Comparison of ENCODE assay signal across 8 cellular contexts in genomic region chr12:39620664-39621658, GRCh38. TPM values are rescaled to one million over a fixed set of nuclear protein-coding genes. Genes with fewer than 3 reads are reported as not detected.
DNase-seq lines count a peak whose midpoint lies in the region; ATAC-seq and TF ChIP-seq lines count a peak whose summit lies in the region.

No MANE protein-coding gene starts in this region.

- H3K4me3 Mint-ChIP-seq in activated CD8-positive, alpha-beta T cell treated with anti-CD3 and anti-CD28 coated beads, Interleukin-2, amount 10 ng/mL, durations not matched to agents 7 days and 5 days: no peak overlapping the region

- TF ChIP-seq CTCF in fibroblast of the aortic adventitia (IDR thresholded peaks at IDR 0.05; ENCODE audit: insufficient read depth, low read length): no peak

- H3K4me1 Mint-ChIP-seq in activated CD8-positive, alpha-beta T cell treated with anti-CD3 and anti-CD28 coated beads, Interleukin-2, amount 10 ng/mL, durations not matched to agents 7 days and 5 days (ENCODE audit: low read depth): peaks cover 34% of the 10 kb centered on the region

- H3K9me3 Mint-ChIP-seq in activated CD8-positive, alpha-beta T cell treated with anti-CD3 and anti-CD28 coated beads, Interleukin-2, amount 10 ng/mL, durations not matched to agents 7 days and 5 days (ENCODE audit: insufficient read depth): no peaks in the 10 kb centered on the region

- peak overlapping the region in 18 of 21 experiments; percentile 25 to 87 (median 66) for H3K27ac ChIP-seq in skin epidermis

- DNase-seq in activated CD4-positive, alpha-beta T cell treated with anti-CD3 and anti-CD28 coated beads for 24 hours (ENCODE audit: low read depth in 2 of 2): peak; percentile 26 to 40
- DNase-seq in activated CD4-positive, alpha-beta T cell treated with anti-CD3 and anti-CD28 coated beads for 1 hour: no peak
- DNase-seq in activated CD8-positive, alpha-beta T cell treated with anti-CD3 and anti-CD28 coated beads, Interleukin-2, amount 10 ng/mL, durations not matched to agents 7 days and 5 days: peak; percentile 62
- peak; percentile 5 for DNase-seq in fibroblast of the aortic adventitia (ENCODE audit: low read depth)
- no peak for DNase-seq in DMS114 treated with DMSO at 0.1 percent for 48 hours (lab: John Stamatoyannopoulos, UW; ENCODE audit: unreplicated experiment)
- DNase-seq in ecto neural progenitor cell (ENCODE audit: low spot score): no peak

- H3K36me3 Mint-ChIP-seq in activated CD8-positive, alpha-beta T cell treated with anti-CD3 and anti-CD28 coated beads, Interleukin-2, amount 10 ng/mL, durations not matched to agents 7 days and 5 days (ENCODE audit: low read depth): peaks cover 24% of the 10 kb centered on the region

- ATAC-seq in HG03280 (IDR thresholded peaks at IDR 0.05; ENCODE audit: unreplicated experiment): peak; percentile 30
- peak; percentile 14 for ATAC-seq in activated CD8-positive, alpha-beta T cell treated with anti-CD3 and anti-CD28 coated beads, Interleukin-2, amount 10 ng/mL, durations not matched to agents 7 days and 5 days

- H3K4me3 ChIP-seq in fibroblast of the aortic adventitia (ENCODE audit: low read depth, low read length) (peak overlapping the region; percentile 61), skin epidermis (peak overlapping the region in 6 of 7 experiments; percentile 32 to 48 (median 36))

- no peaks in the 10 kb centered on the region for H3K27me3 Mint-ChIP-seq in activated CD8-positive, alpha-beta T cell treated with anti-CD3 and anti-CD28 coated beads, Interleukin-2, amount 10 ng/mL, durations not matched to agents 7 days and 5 days (ENCODE audit: low read depth)

- no peak overlapping the region for H3K27ac Mint-ChIP-seq in activated CD8-positive, alpha-beta T cell treated with anti-CD3 and anti-CD28 coated beads, Interleukin-2, amount 10 ng/mL, durations not matched to agents 7 days and 5 days

- POLR2A ChIA-PET in activated CD8-positive, alpha-beta T cell treated with anti-CD3 and anti-CD28 coated beads, Interleukin-2, amount 10 ng/mL, durations not matched to agents 7 days and 5 days (lab: Charles Lee): interaction anchor here (0.6 to 3.5 kb wide), 12 partner anchors 8 to 1305 kb away, joined by 3 to 62 read pairs (median 5); no protein-coding TSS in a partner anchor

- CTCF ChIA-PET in activated CD8-positive, alpha-beta T cell treated with anti-CD3 and anti-CD28 coated beads, Interleukin-2, amount 10 ng/mL, durations not matched to agents 7 days and 5 days (lab: Charles Lee): interaction anchor here (0.8 to 3.8 kb wide), 13 partner anchors 8 to 77 kb away, joined by 3 to 49 read pairs (median 5); no protein-coding TSS in a partner anchor

RNA-seq across cellular contexts. Expression of gene ABCD2, which starts 1.4 kb away (rescaled TPM):
- 10 to 100 TPM; 22.5 to 24.4 TPM for total RNA-seq in activated CD8-positive, alpha-beta T cell treated with anti-CD3 and anti-CD28 coated beads, Interleukin-2, amount 10 ng/mL, durations not matched to agents 7 days and 5 days
- total RNA-seq in fibroblast of the aortic adventitia (ENCODE audit: low replicate concordance): under 0.01 and 0.25 TPM in 2 replicates

Comparison
In these comparisons a context has a peak if more than half of its experiments do, and no peak if none do; other contexts are left out.
1. DNase-seq: peak in activated CD4-positive, alpha-beta T cell treated with anti-CD3 and anti-CD28 coated beads for 24 hours (2 of 2), activated CD8-positive, alpha-beta T cell treated with anti-CD3 and anti-CD28 coated beads, Interleukin-2, amount 10 ng/mL, durations not matched to agents 7 days and 5 days (single experiment) and fibroblast of the aortic adventitia (single experiment); none in activated CD4-positive, alpha-beta T cell treated with anti-CD3 and anti-CD28 coated beads for 1 hour (single experiment), DMS114 treated with DMSO at 0.1 percent for 48 hours (single experiment) and ecto neural progenitor cell (single experiment).
2. RNA of gene ABCD2, which starts 1.4 kb away (total RNA-seq): 22.5 to 24.4 TPM in activated CD8-positive, alpha-beta T cell treated with anti-CD3 and anti-CD28 coated beads, Interleukin-2, amount 10 ng/mL, durations not matched to agents 7 days and 5 days; under 0.01 to 0.25 TPM in fibroblast of the aortic adventitia; every median in the first group is over 10 times any median in the second.